In the genomic region with DNA sequence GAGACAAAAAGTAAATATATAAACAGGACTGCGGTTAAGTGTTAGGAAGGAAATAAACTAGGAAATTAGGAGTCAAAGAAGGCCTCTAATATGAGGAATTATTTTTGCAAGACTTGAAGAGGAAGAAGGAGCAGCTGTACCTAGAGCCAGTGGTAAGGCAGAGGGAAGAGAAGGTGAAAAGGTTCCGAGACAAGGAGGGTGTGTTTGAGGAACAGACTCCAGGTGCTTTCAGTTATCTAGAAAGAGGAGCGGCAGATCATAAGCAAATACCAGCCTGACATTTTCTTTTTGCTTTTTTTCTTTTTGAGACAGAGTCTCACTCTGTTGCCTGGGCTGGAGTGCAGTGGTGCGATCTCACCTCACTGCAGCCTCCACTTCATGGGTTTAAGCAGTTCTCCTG, we compare ENCODE assay signal across 24 cellular contexts.
"Had no signal": no experiment of that assay in that cellular context is flagged by ENCODE, and none has a peak within 500 bp of the region (broad histone marks: within the 10 kb centered on the region; RNA-seq: fewer than 3 reads in every experiment).

No MANE protein-coding gene starts in this region.

- DNase-seq: Kasumi-1, MM.1S, NCI-H1092 treated with DMSO at 0.1 percent for 48 hours, NCI-H1436, NCI-H187, NCI-H2029, NCI-H2081 treated with DMSO at 0.1 percent for 48 hours, NCI-H2171, NCI-H226, NCI-H446, NCI-H510A, NCI-H524 treated with DMSO at 0.1 percent for 48 hours, NCI-H69, NCI-H774, PC-3, SHP77, SK-N-SH, SW 1271 had no signal

- ATAC-seq: K562, Panc1, PC-3 had no signal

- H3K4me3 ChIP-seq: K562 had no signal

- H3K27ac ChIP-seq: HL-60, KMS-11, RWPE1 had no signal

- FAIRE-seq: HTR-8/SVneo, K562 had no signal

- H3K9me3 ChIP-seq: SK-N-SH had no signal
